ENCODE assay signal across 1 cellular context in genomic region chr6:17020889-17021538, GRCh38.
TF ChIP-seq lines count a peak whose summit lies in the region.

No MANE protein-coding gene starts in this region.

TF ChIP-seq in HepG2, 621 proteins besides CTCF, POLR2A, EP300 and RAD21 (continued from another document):
- TF ChIP-seq SRF (IDR thresholded peaks at IDR 0.05; ENCODE audit: low read depth, low read length) (no peak), ZSCAN22 (CRISPR knock-in tag; IDR thresholded peaks at IDR 0.05) (no peak), PBX3 (CRISPR knock-in tag; IDR thresholded peaks at IDR 0.05; ENCODE audit: borderline replicate concordance) (no peak), ZC3H4 (CRISPR knock-in tag; IDR thresholded peaks at IDR 0.05; ENCODE audit: borderline replicate concordance) (no peak), TERF1 (CRISPR knock-in tag; IDR thresholded peaks at IDR 0.05) (no peak), ZNF33B (CRISPR knock-in tag; IDR thresholded peaks at IDR 0.05) (no peak), SKIL (CRISPR knock-in tag; IDR thresholded peaks at IDR 0.05; ENCODE audit: borderline replicate concordance) (no peak), SMYD3 (CRISPR knock-in tag; IDR thresholded peaks at IDR 0.05) (no peak), ZNF619 (CRISPR knock-in tag; IDR thresholded peaks at IDR 0.05) (no peak), ZNF703 (CRISPR knock-in tag; IDR thresholded peaks at IDR 0.05; ENCODE audit: borderline replicate concordance) (no peak), ZFYVE20 (CRISPR knock-in tag; IDR thresholded peaks at IDR 0.05; ENCODE audit: borderline replicate concordance, low read depth) (no peak), REL (CRISPR knock-in tag; conservative IDR thresholded peaks at IDR 0.05) (no peak), NCOA5 (CRISPR knock-in tag; IDR thresholded peaks at IDR 0.05) (no peak), CREM (IDR thresholded peaks at IDR 0.05) (no peak), CREM (CRISPR knock-in tag; IDR thresholded peaks at IDR 0.05) (no peak), HOXA7 (CRISPR knock-in tag; IDR thresholded peaks at IDR 0.05) (no peak), THAP7 (CRISPR knock-in tag; IDR thresholded peaks at IDR 0.05) (no peak), NR2F2 (IDR thresholded peaks at IDR 0.05; ENCODE audit: borderline replicate concordance, low read depth) (peak; percentile 59), TGIF2 (CRISPR knock-in tag; IDR thresholded peaks at IDR 0.05) (no peak), BRF2 (CRISPR knock-in tag; IDR thresholded peaks at IDR 0.05) (no peak), SOX6 (IDR thresholded peaks at IDR 0.05) (no peak), SOX6 (CRISPR knock-in tag; IDR thresholded peaks at IDR 0.05) (peak; percentile 49), TAF1 (CRISPR knock-in tag; IDR thresholded peaks at IDR 0.05) (no peak), POLR2AphosphoS2 (IDR thresholded peaks at IDR 0.05; ENCODE audit: low read depth, low read length) (no peak), ARID5B (CRISPR knock-in tag; IDR thresholded peaks at IDR 0.05) (0 out of 2 replicates have a peak, but pooled peaks have one; percentile 20), U2AF2 (IDR thresholded peaks at IDR 0.05; ENCODE audit: low read depth, low read length) (no peak), GATAD1 (CRISPR knock-in tag; IDR thresholded peaks at IDR 0.05) (no peak), ZNF691 (CRISPR knock-in tag; IDR thresholded peaks at IDR 0.05; ENCODE audit: borderline replicate concordance, low read depth) (no peak), HDAC6 (IDR thresholded peaks at IDR 0.05; ENCODE audit: low read depth, low read length) (no peak), RXRA (CRISPR knock-in tag; IDR thresholded peaks at IDR 0.05) (no peak), FOXJ3 (CRISPR knock-in tag; IDR thresholded peaks at IDR 0.05; ENCODE audit: borderline replicate concordance) (no peak), ZNF180 (CRISPR knock-in tag; IDR thresholded peaks at IDR 0.05; ENCODE audit: borderline replicate concordance, low read depth) (no peak), ZSCAN9 (CRISPR knock-in tag; IDR thresholded peaks at IDR 0.05; ENCODE audit: borderline replicate concordance) (no peak), ZFY (CRISPR knock-in tag; IDR thresholded peaks at IDR 0.05) (no peak), MAFK (conservative IDR thresholded peaks at IDR 0.05 in 1 of 2, IDR thresholded peaks at IDR 0.05 in 1 of 2; ENCODE audit: low read length in 2 of 2) (no peak)
